In genomic region chr1:115538579-115538978, GRCh38 we compare ENCODE assay signal across 19 cellular contexts.
A peak's percentile ranks its signal among the peaks of the same experiment; 100 is the strongest.
DNase-seq lines count a peak whose midpoint lies in the region; ATAC-seq and TF ChIP-seq lines count a peak whose summit lies in the region.
"Had no signal": no experiment of that assay in that cellular context is flagged by ENCODE, and none has a peak within 500 bp of the region (broad histone marks: within the 10 kb centered on the region; RNA-seq: fewer than 3 reads in every experiment).

No MANE protein-coding gene starts in this region.

- H2BK5ac ChIP-seq in mesendoderm (ENCODE audit: low read length) = no peak overlapping the region

- no peaks in the 10 kb centered on the region for H3K36me3 ChIP-seq in left ventricle myocardium inferior
- H3K36me3 ChIP-seq in mesendoderm (ENCODE audit: control insufficient read depth, insufficient read depth, low read length) = no peaks in the 10 kb centered on the region
- H3K36me3 ChIP-seq in subcutaneous abdominal adipose tissue (ENCODE audit: control insufficient read depth in 5 of 5, insufficient read depth in 5 of 5, low read length in 5 of 5) = no peaks in the 10 kb centered on the region
- no peaks in the 10 kb centered on the region for H3K36me3 ChIP-seq in SJCRH30

- no peak overlapping the region for H3K56ac ChIP-seq in mesendoderm (ENCODE audit: low read length)

- H3K23ac ChIP-seq in mesendoderm (ENCODE audit: low read length) = no peak overlapping the region

- no peak overlapping the region for H2BK120ac ChIP-seq in mesendoderm (ENCODE audit: low read depth, low read length)

- no CpG with 5 or more reads among the region's 1 CpG for WGBS in mesendoderm (ENCODE audit: extremely low coverage, insufficient coverage, low lambda C conversion rate)

- H3K9ac ChIP-seq in mesendoderm (ENCODE audit: low read length) (no peak overlapping the region), subcutaneous abdominal adipose tissue (ENCODE audit: low read length in 5 of 5) (no peak overlapping the region)

- H2AK5ac ChIP-seq in mesendoderm (ENCODE audit: low read length) = no peak overlapping the region

- no peak overlapping the region for H3K4me2 ChIP-seq in mesendoderm (ENCODE audit: low read length)
- H3K4me2 ChIP-seq: GM23338 had no signal

- no peaks in the 10 kb centered on the region for H3K79me1 ChIP-seq in mesendoderm (ENCODE audit: low read length)

- no peaks in the 10 kb centered on the region for H3K4me1 ChIP-seq in left ventricle myocardium inferior
- peaks cover 3% of the 10 kb centered on the region for H3K4me1 ChIP-seq in mesendoderm (ENCODE audit: control insufficient read depth, low read depth, low read length)
- H3K4me1 ChIP-seq in subcutaneous abdominal adipose tissue (ENCODE audit: control insufficient read depth in 5 of 5, insufficient read depth in 5 of 5, low read length in 5 of 5) = peaks cover 0 to 13% (median 0%) of the 10 kb centered on the region in 5 donors
- no peaks in the 10 kb centered on the region for H3K4me1 ChIP-seq in SJCRH30

- no peak overlapping the region for H3K4me3 ChIP-seq in left ventricle myocardium inferior
- H3K4me3 ChIP-seq in mesendoderm (ENCODE audit: low read length) = no peak overlapping the region
- H3K4me3 ChIP-seq in subcutaneous abdominal adipose tissue (ENCODE audit: low read depth in 1 of 5, low read length in 5 of 5) = no peak overlapping the region
- H3K4me3 ChIP-seq in SJCRH30 = no peak overlapping the region
- H3K4me3 ChIP-seq: GM23338 had no signal

- H3K27ac ChIP-seq in left ventricle myocardium inferior (replicated peaks) (peak overlapping the region; percentile 64), epithelial cell of prostate (peak overlapping the region; percentile 51), mesendoderm (ENCODE audit: low read depth, low read length) (no peak overlapping the region), subcutaneous abdominal adipose tissue (ENCODE audit: low read depth, low read length) (peak overlapping the region; percentile 56), SJCRH30 (no peak overlapping the region)

- DNase-seq in left ventricle myocardium inferior (no peak), left ventricle myocardium superior (no peak), epithelial cell of prostate (ENCODE audit: low read depth, low spot score) (no peak), mesendoderm (no peak), SJCRH30 (no peak)
- no peak for DNase-seq in stimulated activated naive CD4-positive, alpha-beta T cell (lab: John Stamatoyannopoulos, UW)
- DNase-seq: C1 segment of cervical spinal cord; CD4-positive, CD25-positive, alpha-beta regulatory T cell; CD8-positive, alpha-beta memory T cell; COR-L47; DMS 273 treated with DMSO at 0.1 percent for 48 hours; DMS53; DND-41; EL; HCEC 1CT had no signal

- no peak overlapping the region for H4K8ac ChIP-seq in mesendoderm (ENCODE audit: low read depth, low read length)

- H3K9me3 ChIP-seq in left ventricle myocardium inferior (replicated peaks) (peaks cover 9% of the 10 kb centered on the region), subcutaneous abdominal adipose tissue (ENCODE audit: control insufficient read depth in 5 of 5, low read length in 5 of 5) (peaks cover 0 to 6% (median 0%) of the 10 kb centered on the region in 5 donors), SJCRH30 (replicated peaks) (no peaks in the 10 kb centered on the region)

- H4K5ac ChIP-seq in mesendoderm (ENCODE audit: low read length) = no peak overlapping the region

- peak overlapping the region; percentile 31 for H3K18ac ChIP-seq in mesendoderm (ENCODE audit: low read length)

- TF ChIP-seq CTCF in left ventricle myocardium inferior (IDR thresholded peaks at IDR 0.05; ENCODE audit: borderline replicate concordance) = no peak

- no peaks in the 10 kb centered on the region for H3K79me2 ChIP-seq in mesendoderm (ENCODE audit: control insufficient read depth, insufficient read depth, low read length)

- no peaks in the 10 kb centered on the region for H3K27me3 ChIP-seq in left ventricle myocardium inferior (ENCODE audit: low read depth)
- no peaks in the 10 kb centered on the region for H3K27me3 ChIP-seq in mesendoderm (ENCODE audit: insufficient read depth, low read length, poor library complexity)
- no peaks in the 10 kb centered on the region for H3K27me3 ChIP-seq in subcutaneous abdominal adipose tissue (ENCODE audit: control insufficient read depth in 5 of 5, insufficient read depth in 4 of 5, low read length in 5 of 5)
- H3K27me3 ChIP-seq in SJCRH30 = no peaks in the 10 kb centered on the region

- no peak overlapping the region for H3K4ac ChIP-seq in mesendoderm (ENCODE audit: low read depth, low read length)

- ATAC-seq in left ventricle myocardium superior = no peak
- no peak for ATAC-seq in HG02885 (IDR thresholded peaks at IDR 0.05; ENCODE audit: poor library complexity, unreplicated experiment)
- ATAC-seq: GM23338, HepG2 had no signal

- H2BK15ac ChIP-seq in mesendoderm (replicated peaks; ENCODE audit: low read depth) = no peak overlapping the region

- intact Hi-C loops in left ventricle myocardium inferior (cut with micrococcal nuclease) = no loop called here
- intact Hi-C loops in left ventricle myocardium superior (cut with micrococcal nuclease) = no loop called here

Comparison
In these comparisons a context has a peak if more than half of its experiments do, and no peak if none do; other contexts are left out.
1. H3K27ac ChIP-seq: peak in left ventricle myocardium inferior (single experiment), epithelial cell of prostate (single experiment) and subcutaneous abdominal adipose tissue (single experiment); none in mesendoderm (single experiment) and SJCRH30 (single experiment).